ENCODE assay signal across 24 cellular contexts in genomic region chr18:64032312-64032711, GRCh38.
"Had no signal": no experiment of that assay in that cellular context is flagged by ENCODE, and none has a peak within 500 bp of the region (broad histone marks: within the 10 kb centered on the region; RNA-seq: fewer than 3 reads in every experiment).

No MANE protein-coding gene starts in this region.

- ATAC-seq: activated CD8-positive, alpha-beta T cell treated with anti-CD3 and anti-CD28 coated beads, Interleukin-2, amount 10 ng/mL, durations not matched to agents 7 days and 5 days; body of pancreas; SK-N-SH treated with all-trans-retinoic acid at 6 μM for 48 hours had no signal

- H3K27ac Mint-ChIP-seq: activated CD8-positive, alpha-beta T cell treated with anti-CD3 and anti-CD28 coated beads, Interleukin-2, amount 10 ng/mL, durations not matched to agents 7 days and 5 days; activated naive CD4-positive, alpha-beta T cell treated with anti-CD3 and anti-CD28 coated beads, Interleukin-2, amount 50 U/mL, for 24 hours; activated T-cell treated with anti-CD3 and anti-CD28 coated beads, Interleukin-2, amount 50 U/mL, for 24 hours; activated T-helper 1 cell treated with anti-CD3 and anti-CD28 coated beads, Interleukin-12 subunit alpha, Interleukin-12 subunit beta, Interleukin-2, Interleukin-4 antibody, amounts not matched to agents 30 ng/mL and 10 ng/mL and 1 ng/mL, durations not matched to agents 14 hours and 24 hours and 36 hours; T-helper 1 cell treated with Interleukin-12 subunit alpha and Interleukin-12 subunit beta and Interleukin-4 antibody, amounts not matched to agents 30 μg/mL and 1 μg/mL, for 36 hours had no signal

- H3K4me1 Mint-ChIP-seq: activated naive CD4-positive, alpha-beta T cell treated with anti-CD3 and anti-CD28 coated beads, Interleukin-2, amount 50 U/mL, for 24 hours had no signal

- H3K36me3 Mint-ChIP-seq: activated naive CD4-positive, alpha-beta T cell treated with anti-CD3 and anti-CD28 coated beads, Interleukin-2, amount 50 U/mL, for 24 hours had no signal

- H3K4me3 Mint-ChIP-seq: activated CD8-positive, alpha-beta T cell treated with anti-CD3 and anti-CD28 coated beads, Interleukin-2, amount 10 ng/mL, durations not matched to agents 7 days and 5 days; activated naive CD4-positive, alpha-beta T cell treated with anti-CD3 and anti-CD28 coated beads, Interleukin-2, amount 50 U/mL, for 24 hours; activated T-cell treated with anti-CD3 and anti-CD28 coated beads, Interleukin-2, amount 50 U/mL, for 24 hours; activated T-helper 1 cell treated with anti-CD3 and anti-CD28 coated beads, Interleukin-12 subunit alpha, Interleukin-12 subunit beta, Interleukin-2, Interleukin-4 antibody, amounts not matched to agents 30 ng/mL and 10 ng/mL and 1 ng/mL, durations not matched to agents 14 hours and 24 hours and 36 hours; T-helper 1 cell treated with Interleukin-12 subunit alpha and Interleukin-12 subunit beta and Interleukin-4 antibody, amounts not matched to agents 30 μg/mL and 1 μg/mL, for 36 hours had no signal

- H3K9me3 Mint-ChIP-seq: activated naive CD4-positive, alpha-beta T cell treated with anti-CD3 and anti-CD28 coated beads, Interleukin-2, amount 50 U/mL, for 24 hours; activated T-cell treated with anti-CD3 and anti-CD28 coated beads, Interleukin-2, amount 50 U/mL, for 24 hours; activated T-helper 1 cell treated with anti-CD3 and anti-CD28 coated beads, Interleukin-12 subunit alpha, Interleukin-12 subunit beta, Interleukin-2, Interleukin-4 antibody, amounts not matched to agents 30 ng/mL and 10 ng/mL and 1 ng/mL, durations not matched to agents 14 hours and 24 hours and 36 hours; T-helper 1 cell treated with Interleukin-12 subunit alpha and Interleukin-12 subunit beta and Interleukin-4 antibody, amounts not matched to agents 30 μg/mL and 1 μg/mL, for 36 hours had no signal

- DNase-seq: activated CD4-positive, alpha-beta T cell treated with anti-CD3 and anti-CD28 coated beads for 48 hours; activated CD4-positive, alpha-beta T cell treated with anti-CD3 and anti-CD28 coated beads, Interleukin-2, amount 50 U/mL, for 4 hours; activated CD4-positive, CD25-positive, alpha-beta regulatory T cell treated with anti-CD3 and anti-CD28 coated beads, Interleukin-2, amount 50 U/mL, for 72 hours; activated CD8-positive, alpha-beta T cell treated with anti-CD3 and anti-CD28 coated beads, Interleukin-2, amount 10 ng/mL, durations not matched to agents 7 days and 5 days; activated effector memory CD4-positive, alpha-beta T cell treated with Interleukin-2 at 50 U/mL for 16 hours; activated naive CD4-positive, alpha-beta T cell; activated T-cell treated with anti-CD3 and anti-CD28 coated beads, Interleukin-2, amount 50 U/mL, for 24 hours; body of pancreas; central memory CD4-positive, alpha-beta T cell; Kasumi-1; KBM-7; NCI-H1105 treated with DMSO at 0.1 percent for 48 hours; NCI-H1694; NCI-H2029; NCI-H2107; NCI-H2171 treated with DMSO at 0.1 percent for 48 hours; NCI-H226; NCI-H526 treated with DMSO at 0.1 percent for 48 hours; Peyer's patch; Right ventricle myocardium superior had no signal
